8 cellular contexts compared by ENCODE assay signal in the genomic region with DNA sequence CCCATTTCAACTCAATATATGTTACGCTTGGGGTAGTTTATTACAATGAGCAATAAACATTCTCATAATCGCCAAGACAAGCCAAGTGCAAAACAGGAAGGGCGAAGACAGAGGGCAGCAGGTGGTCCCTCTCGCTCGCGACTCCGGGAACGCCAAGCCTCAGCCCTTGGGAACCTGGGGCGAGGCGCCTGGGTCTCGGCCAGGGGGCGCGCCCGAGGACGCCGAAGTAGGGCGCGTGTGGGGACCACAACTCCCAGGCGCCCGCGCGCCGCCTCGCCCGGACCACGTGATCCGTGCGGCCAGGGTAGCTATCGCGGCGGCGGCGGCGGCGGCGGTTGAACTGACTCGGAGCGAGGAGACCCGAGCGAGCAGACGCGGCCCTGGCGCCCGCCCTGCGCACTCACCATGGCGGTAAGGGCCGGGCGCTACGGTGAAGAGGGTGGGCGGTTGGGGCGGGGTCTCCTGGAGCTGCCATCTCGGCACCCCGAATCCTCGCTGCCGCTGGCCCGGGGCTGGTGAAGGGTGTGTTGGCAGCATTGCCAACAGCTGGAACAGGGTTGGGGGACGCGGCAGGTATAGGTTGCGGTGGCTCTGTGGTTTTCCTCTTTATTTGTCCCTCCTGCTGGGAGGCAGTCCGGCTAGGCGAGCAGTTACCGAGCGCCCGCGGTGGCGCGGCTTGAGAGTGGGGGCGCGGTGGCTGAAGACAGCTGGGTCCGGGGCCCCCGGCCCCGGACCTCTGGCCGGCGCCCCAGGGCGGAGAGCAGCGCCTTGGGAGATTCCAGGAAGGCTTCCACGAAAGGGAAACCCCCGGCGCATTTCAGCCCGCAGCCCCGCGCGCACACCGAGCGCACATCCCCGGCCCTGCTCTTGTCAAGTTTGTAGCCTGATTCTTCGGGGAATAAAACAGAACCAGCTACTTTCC. TPM values are rescaled to one million over a fixed set of nuclear protein-coding genes. Genes with fewer than 3 reads are reported as not detected.
A peak's percentile ranks its signal among the peaks of the same experiment; 100 is the strongest.
DNase-seq lines count a peak whose midpoint lies in the region; ATAC-seq and TF ChIP-seq lines count a peak whose summit lies in the region.

A gene with protein sequence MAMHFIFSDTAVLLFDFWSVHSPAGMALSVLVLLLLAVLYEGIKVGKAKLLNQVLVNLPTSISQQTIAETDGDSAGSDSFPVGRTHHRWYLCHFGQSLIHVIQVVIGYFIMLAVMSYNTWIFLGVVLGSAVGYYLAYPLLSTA (plus strand): TSS at position 338 of the 922 bp plus-strand sequence. CDS start 68 bp downstream, at position 406.

- peaks cover 3% of the 10 kb centered on the region for H3K27me3 Mint-ChIP-seq in IgD-negative memory B cell
- H3K27me3 Mint-ChIP-seq in activated T-helper 1 cell treated with anti-CD3 and anti-CD28 coated beads, Interleukin-12 subunit alpha, Interleukin-12 subunit beta, Interleukin-2, Interleukin-4 antibody, amounts not matched to agents 30 ng/mL and 10 ng/mL and 1 ng/mL, durations not matched to agents 14 hours and 24 hours and 36 hours (ENCODE audit: insufficient read depth), result peaks cover 13% of the 10 kb centered on the region
- peaks cover 1 to 6% (median 4%) of the 10 kb centered on the region in 5 donors for H3K27me3 Mint-ChIP-seq in naive thymus-derived CD4-positive, alpha-beta T cell
- H3K27me3 Mint-ChIP-seq in stimulated activated memory B cell treated with anti-CD40 and anti-IgM and Interleukin-4, amounts not matched to agents 10 μg/mL and 1 μg/mL and 100 μg/mL, for 72 hours, result peaks cover 6% of the 10 kb centered on the region

- H3K27ac Mint-ChIP-seq in IgD-negative memory B cell, result peak within 1 kb of the TSS in 2 of 3 donors; percentile 35 to 78
- H3K27ac Mint-ChIP-seq in activated T-helper 1 cell treated with anti-CD3 and anti-CD28 coated beads, Interleukin-12 subunit alpha, Interleukin-12 subunit beta, Interleukin-2, Interleukin-4 antibody, amounts not matched to agents 30 ng/mL and 10 ng/mL and 1 ng/mL, durations not matched to agents 14 hours and 24 hours and 36 hours, result peak within 1 kb of the TSS; percentile 44
- H3K27ac Mint-ChIP-seq in naive thymus-derived CD4-positive, alpha-beta T cell, result peak within 1 kb of the TSS; percentile 38 to 76 (median 68)
- H3K27ac Mint-ChIP-seq in stimulated activated memory B cell treated with anti-CD40 and anti-IgM and Interleukin-4, amounts not matched to agents 10 μg/mL and 1 μg/mL and 100 μg/mL, for 72 hours, result peak within 1 kb of the TSS; percentile 22

- H3K9me3 ChIP-seq in fibroblast of lung (ENCODE audit: control insufficient read depth, insufficient read depth, low read depth, low read length), result no peaks in the 10 kb centered on the region
- no peaks in the 10 kb centered on the region for H3K9me3 ChIP-seq in naive thymus-derived CD4-positive, alpha-beta T cell (ENCODE audit: control insufficient read depth in 2 of 3, low read length in 3 of 3)

- H3K79me2 ChIP-seq in fibroblast of lung (ENCODE audit: control insufficient read depth, insufficient read depth, low read length), result no peaks in the 10 kb centered on the region

- TF ChIP-seq CTCF in fibroblast of lung (conservative IDR thresholded peaks at IDR 0.05 in 1 of 2, IDR thresholded peaks at IDR 0.05 in 1 of 2; ENCODE audit: low read depth in 1 of 2, low read length in 2 of 2), result peak; percentile 20 to 30

- H2AFZ ChIP-seq in fibroblast of lung (ENCODE audit: low read length), result peak within 1 kb of the TSS; percentile 72

- DNase-seq in DMS153 (lab: John Stamatoyannopoulos, UW) (peak; percentile 74), fibroblast of lung (ENCODE audit: low read depth in 2 of 2) (peak; percentile 76 to 85)
- DNase-seq in activated T-helper 1 cell treated with anti-CD3 and anti-CD28 coated beads, Interleukin-12 subunit alpha, Interleukin-12 subunit beta, Interleukin-2, Interleukin-4 antibody, amounts not matched to agents 30 ng/mL and 10 ng/mL and 1 ng/mL, durations not matched to agents 14 hours and 24 hours and 36 hours (ENCODE audit: low spot score), result peak; percentile 84
- peak; percentile 73 to 93 (median 80) for DNase-seq in naive thymus-derived CD4-positive, alpha-beta T cell

- H3K4me1 ChIP-seq in fibroblast of lung (ENCODE audit: control insufficient read depth, extremely low read depth, insufficient read depth, low read length), result peaks cover 5% of the 10 kb centered on the region
- peaks cover 9 to 15% of the 10 kb centered on the region in 2 donors for H3K4me1 ChIP-seq in naive thymus-derived CD4-positive, alpha-beta T cell (ENCODE audit: control insufficient read depth in 2 of 2, insufficient read depth in 2 of 2, low read length in 2 of 2)

- peak within 1 kb of the TSS; percentile 51 to 87 (median 65) for H3K4me3 ChIP-seq in fibroblast of lung (replicated peaks in 1 of 4; ENCODE audit: control extremely low read depth in 1 of 4, insufficient read depth in 1 of 4, low read depth in 3 of 4, low read length in 4 of 4)
- H3K4me3 ChIP-seq in naive thymus-derived CD4-positive, alpha-beta T cell (ENCODE audit: low read length), result peak within 1 kb of the TSS; percentile 78

- peaks cover 6 to 17% (median 7%) of the 10 kb centered on the region in 3 donors for H3K4me1 Mint-ChIP-seq in IgD-negative memory B cell
- peaks cover 34% of the 10 kb centered on the region for H3K4me1 Mint-ChIP-seq in activated T-helper 1 cell treated with anti-CD3 and anti-CD28 coated beads, Interleukin-12 subunit alpha, Interleukin-12 subunit beta, Interleukin-2, Interleukin-4 antibody, amounts not matched to agents 30 ng/mL and 10 ng/mL and 1 ng/mL, durations not matched to agents 14 hours and 24 hours and 36 hours (ENCODE audit: low read depth)
- H3K4me1 Mint-ChIP-seq in naive thymus-derived CD4-positive, alpha-beta T cell, result peaks cover 16 to 42% (median 36%) of the 10 kb centered on the region in 7 donors
- H3K4me1 Mint-ChIP-seq in stimulated activated memory B cell treated with anti-CD40 and anti-IgM and Interleukin-4, amounts not matched to agents 10 μg/mL and 1 μg/mL and 100 μg/mL, for 72 hours, result peaks cover 19% of the 10 kb centered on the region

- H3K9ac ChIP-seq in fibroblast of lung (ENCODE audit: insufficient read depth, low read length), result peak within 1 kb of the TSS; percentile 68

- peak within 1 kb of the TSS; percentile 82 to 92 (median 86) for H3K4me3 Mint-ChIP-seq in IgD-negative memory B cell
- H3K4me3 Mint-ChIP-seq in activated T-helper 1 cell treated with anti-CD3 and anti-CD28 coated beads, Interleukin-12 subunit alpha, Interleukin-12 subunit beta, Interleukin-2, Interleukin-4 antibody, amounts not matched to agents 30 ng/mL and 10 ng/mL and 1 ng/mL, durations not matched to agents 14 hours and 24 hours and 36 hours, result peak within 1 kb of the TSS; percentile 80
- H3K4me3 Mint-ChIP-seq in naive thymus-derived CD4-positive, alpha-beta T cell, result peak within 1 kb of the TSS; percentile 58 to 88 (median 84)
- H3K4me3 Mint-ChIP-seq in stimulated activated memory B cell treated with anti-CD40 and anti-IgM and Interleukin-4, amounts not matched to agents 10 μg/mL and 1 μg/mL and 100 μg/mL, for 72 hours, result peak within 1 kb of the TSS; percentile 72

- POLR2A ChIA-PET in naive thymus-derived CD4-positive, alpha-beta T cell (lab: Charles Lee), result interaction anchor here (0.9 to 1.6 kb wide), 2 partner anchors 71 to 817 kb away, joined by 3 to 4 read pairs; a partner anchor contains a TSS

- peak; percentile 94 for ATAC-seq in GM21528 (IDR thresholded peaks at IDR 0.05; ENCODE audit: low FRiP score, unreplicated experiment)
- ATAC-seq in naive thymus-derived CD4-positive, alpha-beta T cell, result peak; percentile 92
- peak; percentile 98 for ATAC-seq in stimulated activated memory B cell treated with anti-CD40 and anti-IgM and Interleukin-4, amounts not matched to agents 10 μg/mL and 1 μg/mL and 100 μg/mL, for 72 hours

- intact Hi-C loops in activated T-helper 1 cell treated with anti-CD3 and anti-CD28 coated beads, Interleukin-12 subunit alpha, Interleukin-12 subunit beta, Interleukin-2, Interleukin-4 antibody, amounts not matched to agents 30 ng/mL and 10 ng/mL and 1 ng/mL, durations not matched to agents 14 hours and 24 hours and 36 hours (cut with micrococcal nuclease), result loop anchor here (1.0 to 5.0 kb wide), 7 partner anchors 39 to 432 kb away; a partner anchor contains a TSS
- intact Hi-C loops in naive thymus-derived CD4-positive, alpha-beta T cell (cut with micrococcal nuclease), result loop anchor here (1.0 to 10.0 kb wide), 12 partner anchors 70 to 1669 kb away; a partner anchor contains a TSS

- H3K36me3 Mint-ChIP-seq in IgD-negative memory B cell, result no peaks in the 10 kb centered on the region
- peaks cover 4% of the 10 kb centered on the region for H3K36me3 Mint-ChIP-seq in activated T-helper 1 cell treated with anti-CD3 and anti-CD28 coated beads, Interleukin-12 subunit alpha, Interleukin-12 subunit beta, Interleukin-2, Interleukin-4 antibody, amounts not matched to agents 30 ng/mL and 10 ng/mL and 1 ng/mL, durations not matched to agents 14 hours and 24 hours and 36 hours (ENCODE audit: low read depth)
- peaks cover 0 to 5% (median 0%) of the 10 kb centered on the region in 5 donors for H3K36me3 Mint-ChIP-seq in naive thymus-derived CD4-positive, alpha-beta T cell
- no peaks in the 10 kb centered on the region for H3K36me3 Mint-ChIP-seq in stimulated activated memory B cell treated with anti-CD40 and anti-IgM and Interleukin-4, amounts not matched to agents 10 μg/mL and 1 μg/mL and 100 μg/mL, for 72 hours

- H3K27me3 ChIP-seq in fibroblast of lung (ENCODE audit: control insufficient read depth, insufficient read depth, low read length), result no peaks in the 10 kb centered on the region
- no peaks in the 10 kb centered on the region for H3K27me3 ChIP-seq in naive thymus-derived CD4-positive, alpha-beta T cell (ENCODE audit: control insufficient read depth in 2 of 2, insufficient read depth in 2 of 2, low read length in 2 of 2)

- CTCF ChIA-PET in naive thymus-derived CD4-positive, alpha-beta T cell (lab: Charles Lee), result interaction anchor here (1.2 kb wide), 1 partner anchor 71 kb away, joined by 4 read pairs; no protein-coding TSS in a partner anchor

- no peak within 1 kb of the TSS for H3K27ac ChIP-seq in fibroblast of lung (ENCODE audit: insufficient read depth, low read length)
- H3K27ac ChIP-seq in naive thymus-derived CD4-positive, alpha-beta T cell (ENCODE audit: low read depth, low read length), result peak within 1 kb of the TSS; percentile 73

- H3K9me3 Mint-ChIP-seq in IgD-negative memory B cell, result no peaks in the 10 kb centered on the region
- no peaks in the 10 kb centered on the region for H3K9me3 Mint-ChIP-seq in activated T-helper 1 cell treated with anti-CD3 and anti-CD28 coated beads, Interleukin-12 subunit alpha, Interleukin-12 subunit beta, Interleukin-2, Interleukin-4 antibody, amounts not matched to agents 30 ng/mL and 10 ng/mL and 1 ng/mL, durations not matched to agents 14 hours and 24 hours and 36 hours
- H3K9me3 Mint-ChIP-seq in naive thymus-derived CD4-positive, alpha-beta T cell, result no peaks in the 10 kb centered on the region
- H3K9me3 Mint-ChIP-seq in stimulated activated memory B cell treated with anti-CD40 and anti-IgM and Interleukin-4, amounts not matched to agents 10 μg/mL and 1 μg/mL and 100 μg/mL, for 72 hours, result no peaks in the 10 kb centered on the region

- H3K4me2 ChIP-seq in fibroblast of lung (ENCODE audit: extremely low read depth, insufficient read depth, low read length), result peak within 1 kb of the TSS; percentile 46

- no peaks in the 10 kb centered on the region for H4K20me1 ChIP-seq in fibroblast of lung (ENCODE audit: control insufficient read depth, extremely low read depth, insufficient read depth, low read length)

- H3K36me3 ChIP-seq in fibroblast of lung (ENCODE audit: control insufficient read depth, insufficient read depth, low read length), result no peaks in the 10 kb centered on the region
- H3K36me3 ChIP-seq in naive thymus-derived CD4-positive, alpha-beta T cell (ENCODE audit: control insufficient read depth in 2 of 3, insufficient read depth in 3 of 3, low read length in 3 of 3), result peaks cover 0 to 4% (median 0%) of the 10 kb centered on the region in 3 experiments

RNA-seq across cellular contexts. Expression of the gene that starts here (rescaled TPM):
- 0.85 TPM for polyA plus RNA-seq in IgD-negative memory B cell
- 3.0 TPM for polyA plus RNA-seq in PFSK-1 (2012; ENCODE audit: insufficient read length, low read depth)
- 6.0 and 6.5 TPM in 2 replicates for total RNA-seq in activated T-helper 1 cell treated with anti-CD3 and anti-CD28 coated beads, Interleukin-12 subunit alpha, Interleukin-12 subunit beta, Interleukin-2, Interleukin-4 antibody, amounts not matched to agents 30 ng/mL and 10 ng/mL and 1 ng/mL, durations not matched to agents 14 hours and 24 hours and 36 hours
- total RNA-seq in fibroblast of lung, result 12.6 and 17.8 TPM in 2 replicates
- 15.7 and 17.8 TPM in 2 replicates for polyA plus RNA-seq in fibroblast of lung
- polyA plus RNA-seq in fibroblast of lung (2012), result 9.5 and 10.5 TPM in 2 replicates
- polyA minus RNA-seq in fibroblast of lung (ENCODE audit: low replicate concordance), result 13.3 and 29.5 TPM in 2 replicates
- total RNA-seq in naive thymus-derived CD4-positive, alpha-beta T cell, result 10 to 100 TPM in 1 of 5 experiments, 1 to 10 TPM in 4; 5.3 to 39.2 (median 5.4) TPM
- 1 to 10 TPM; 2.7 to 4.9 TPM for polyA plus RNA-seq in naive thymus-derived CD4-positive, alpha-beta T cell
